10 cellular contexts compared by ENCODE assay signal in genomic region chr16:85286066-85286712, GRCh38.
A peak's percentile ranks its signal among the peaks of the same experiment; 100 is the strongest.
DNase-seq lines count a peak whose midpoint lies in the region; ATAC-seq, FAIRE-seq and TF ChIP-seq lines count a peak whose summit lies in the region.
"Had no signal": no experiment of that assay in that cellular context is flagged by ENCODE, and none has a peak within 500 bp of the region (broad histone marks: within the 10 kb centered on the region; RNA-seq: fewer than 3 reads in every experiment).

No MANE protein-coding gene starts in this region.

- H3K27me3 Mint-ChIP-seq in astrocyte (ENCODE audit: low read depth, unreplicated experiment), result peaks cover 21% of the 10 kb centered on the region
- H3K27me3 Mint-ChIP-seq in CD8-positive, alpha-beta T cell (ENCODE audit: low read depth), result peaks cover 2% of the 10 kb centered on the region

- no peaks in the 10 kb centered on the region for H3K9me3 ChIP-seq in astrocyte (ENCODE audit: insufficient read depth, low read depth, low read length)
- H3K9me3 ChIP-seq in CD8-positive, alpha-beta T cell (ENCODE audit: low read length), result no peaks in the 10 kb centered on the region

- H3K79me2 ChIP-seq in astrocyte (ENCODE audit: insufficient read depth, low read length), result no peaks in the 10 kb centered on the region

- peaks cover 92% of the 10 kb centered on the region for H4K20me1 ChIP-seq in astrocyte (ENCODE audit: insufficient read depth, low read length)

- H3K27ac Mint-ChIP-seq in astrocyte (ENCODE audit: unreplicated experiment), result peak overlapping the region; percentile 18
- no peak overlapping the region for H3K27ac Mint-ChIP-seq in CD8-positive, alpha-beta T cell
- H3K27ac Mint-ChIP-seq: activated T-helper 1 cell treated with anti-CD3 and anti-CD28 coated beads, Interleukin-12 subunit alpha, Interleukin-12 subunit beta, Interleukin-2, Interleukin-4 antibody, amounts not matched to agents 30 ng/mL and 10 ng/mL and 1 ng/mL, durations not matched to agents 14 hours and 24 hours and 36 hours had no signal

- peaks cover under 1% of the 10 kb centered on the region for H3K36me3 Mint-ChIP-seq in astrocyte (ENCODE audit: low read depth, unreplicated experiment)
- H3K36me3 Mint-ChIP-seq in CD8-positive, alpha-beta T cell, result no peaks in the 10 kb centered on the region

- H3K9me3 Mint-ChIP-seq in astrocyte (ENCODE audit: unreplicated experiment), result no peaks in the 10 kb centered on the region
- H3K9me3 Mint-ChIP-seq in CD8-positive, alpha-beta T cell, result no peaks in the 10 kb centered on the region
- H3K9me3 Mint-ChIP-seq: activated T-helper 1 cell treated with anti-CD3 and anti-CD28 coated beads, Interleukin-12 subunit alpha, Interleukin-12 subunit beta, Interleukin-2, Interleukin-4 antibody, amounts not matched to agents 30 ng/mL and 10 ng/mL and 1 ng/mL, durations not matched to agents 14 hours and 24 hours and 36 hours had no signal

- H3K9ac ChIP-seq in astrocyte (ENCODE audit: low read length), result no peak overlapping the region

- intact Hi-C loops in Right ventricle myocardium inferior (cut with DNase I), result no loop called here
- intact Hi-C loops in CD8-positive, alpha-beta T cell (cut with DNase I, micrococcal nuclease), result no loop called here

- H2AFZ ChIP-seq in astrocyte (ENCODE audit: low read depth, low read length), result no peak overlapping the region

- no peak overlapping the region for H3K4me3 ChIP-seq in astrocyte (ENCODE audit: insufficient read depth, low read depth, low read length)
- H3K4me3 ChIP-seq in CD8-positive, alpha-beta T cell (ENCODE audit: low read depth, low read length), result no peak overlapping the region

- H3K27ac ChIP-seq in astrocyte (ENCODE audit: low read depth, low read length), result no peak overlapping the region
- H3K27ac ChIP-seq in CD8-positive, alpha-beta T cell (ENCODE audit: low read depth, low read length), result no peak overlapping the region

- DNase-seq in AG09319 (ENCODE audit: extremely low read depth, low read depth), result peak; percentile 41
- peak; percentile 81 for DNase-seq in astrocyte (ENCODE audit: low read depth)
- peak; percentile 82 for DNase-seq in Right ventricle myocardium inferior (ENCODE audit: missing footprints)
- peak; percentile 92 for DNase-seq in pons (ENCODE audit: low spot score)
- DNase-seq in NCI-H146 treated with DMSO at 0.1 percent for 48 hours (lab: John Stamatoyannopoulos, UW; ENCODE audit: unreplicated experiment), result no peak
- no peak for DNase-seq in NK-92 treated with Interleukin-12 subunit alpha and Interleukin-12 subunit beta, amount 100 ng/mL, for 24 hours (lab: John Stamatoyannopoulos, UW)
- DNase-seq in CD8-positive, alpha-beta T cell, result no peak
- DNase-seq: SHP77 had no signal

- peaks cover 18% of the 10 kb centered on the region for H3K4me1 ChIP-seq in astrocyte (ENCODE audit: insufficient read depth, low read length)
- H3K4me1 ChIP-seq in CD8-positive, alpha-beta T cell (ENCODE audit: insufficient read depth, low read length), result no peaks in the 10 kb centered on the region

- CTCF ChIA-PET in CD8-positive, alpha-beta T cell (lab: Charles Lee), result interaction anchor here (1.0 kb wide), 1 partner anchor 83 kb away, joined by 3 read pairs; no protein-coding TSS in a partner anchor

- POLR2A ChIA-PET in CD8-positive, alpha-beta T cell (lab: Charles Lee), result no interaction called here

- H3K27me3 ChIP-seq in astrocyte (ENCODE audit: insufficient read depth, low read length), result peaks cover 2% of the 10 kb centered on the region
- no peaks in the 10 kb centered on the region for H3K27me3 ChIP-seq in CD8-positive, alpha-beta T cell (ENCODE audit: insufficient read depth, low read length)

- peak overlapping the region; percentile 79 for H3K4me2 ChIP-seq in astrocyte (ENCODE audit: low read length)

- H3K36me3 ChIP-seq in astrocyte (ENCODE audit: insufficient read depth, low read length), result no peaks in the 10 kb centered on the region
- no peaks in the 10 kb centered on the region for H3K36me3 ChIP-seq in CD8-positive, alpha-beta T cell (ENCODE audit: insufficient read depth, low read length)

- FAIRE-seq in astrocyte (lab: Jason Lieb, UNC), result no peak

- ATAC-seq in Right ventricle myocardium inferior (peak; percentile 65), HG02938 (IDR thresholded peaks at IDR 0.05; ENCODE audit: unreplicated experiment) (no peak)
- no peak for ATAC-seq in CD8-positive, alpha-beta T cell

- H3K4me3 Mint-ChIP-seq in astrocyte (ENCODE audit: unreplicated experiment), result no peak overlapping the region
- no peak overlapping the region for H3K4me3 Mint-ChIP-seq in CD8-positive, alpha-beta T cell
- H3K4me3 Mint-ChIP-seq: activated T-helper 1 cell treated with anti-CD3 and anti-CD28 coated beads, Interleukin-12 subunit alpha, Interleukin-12 subunit beta, Interleukin-2, Interleukin-4 antibody, amounts not matched to agents 30 ng/mL and 10 ng/mL and 1 ng/mL, durations not matched to agents 14 hours and 24 hours and 36 hours had no signal

- H3K4me1 Mint-ChIP-seq in astrocyte (ENCODE audit: low read depth, unreplicated experiment), result no peaks in the 10 kb centered on the region
- H3K4me1 Mint-ChIP-seq in CD8-positive, alpha-beta T cell (ENCODE audit: low read depth), result no peaks in the 10 kb centered on the region

- TF ChIP-seq CTCF in AG09319 (IDR thresholded peaks at IDR 0.05; ENCODE audit: low read depth, low read length) (no peak), astrocyte (IDR thresholded peaks at IDR 0.05; ENCODE audit: insufficient read depth, low read depth, low read length) (no peak)
- TF ChIP-seq CTCF in CD8-positive, alpha-beta T cell (IDR thresholded peaks at IDR 0.05), result no peak

Comparison
In these comparisons a context has a peak if more than half of its experiments do, and no peak if none do; other contexts are left out.
1. DNase-seq: peak in AG09319 (single experiment), astrocyte (single experiment), Right ventricle myocardium inferior (single experiment) and pons (single experiment); none in NCI-H146 treated with DMSO at 0.1 percent for 48 hours (single experiment), NK-92 treated with Interleukin-12 subunit alpha and Interleukin-12 subunit beta, amount 100 ng/mL, for 24 hours (single experiment) and CD8-positive, alpha-beta T cell (0 of 7).